Comparison of ENCODE assay signal across 1 cellular context in the genomic region with DNA sequence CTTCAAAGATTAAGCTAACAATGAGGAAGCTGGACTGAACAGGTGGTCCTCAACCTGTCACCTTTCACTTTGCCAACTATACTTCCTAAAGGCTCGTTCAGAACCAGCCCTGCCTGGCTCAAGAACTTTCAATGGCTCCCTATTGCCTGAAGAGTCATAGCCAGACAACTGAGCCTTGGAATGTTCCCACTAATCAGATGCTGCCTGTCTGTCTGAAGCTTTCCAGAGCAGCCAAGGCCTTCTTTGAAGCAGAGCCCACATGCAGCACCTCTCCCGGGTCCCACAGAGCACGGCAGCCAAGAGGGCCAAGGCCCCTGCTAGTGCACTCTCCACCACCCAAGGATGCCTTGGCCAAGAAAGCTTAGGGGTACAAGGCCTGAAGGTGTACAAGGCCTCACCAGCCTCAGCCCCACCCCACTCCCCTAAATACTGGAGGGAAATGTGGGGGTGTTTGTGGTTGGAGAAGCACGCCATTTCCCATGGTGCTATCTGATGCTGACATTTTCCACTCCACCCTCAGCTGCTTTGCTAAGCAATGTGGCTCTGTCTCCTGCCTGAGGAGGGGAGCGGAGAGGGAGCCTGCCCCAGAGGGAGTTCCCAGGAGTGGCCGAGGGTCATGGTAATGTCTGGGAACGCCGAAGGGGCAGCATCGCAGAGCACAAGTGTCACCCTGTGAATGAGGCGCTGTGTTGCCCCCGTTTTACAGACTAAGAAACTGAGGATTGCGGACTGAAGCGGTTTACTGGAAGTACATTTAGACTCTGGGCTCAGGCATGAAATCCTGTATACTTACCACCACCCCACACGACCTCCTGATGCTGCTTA.
TF ChIP-seq lines count a peak whose summit lies in the region.

No MANE protein-coding gene starts in this region.

TF ChIP-seq in K562, 482 proteins besides CTCF, POLR2A, EP300 and RAD21 (continued from another document and continues in another):
- TF ChIP-seq, protein P1, sequence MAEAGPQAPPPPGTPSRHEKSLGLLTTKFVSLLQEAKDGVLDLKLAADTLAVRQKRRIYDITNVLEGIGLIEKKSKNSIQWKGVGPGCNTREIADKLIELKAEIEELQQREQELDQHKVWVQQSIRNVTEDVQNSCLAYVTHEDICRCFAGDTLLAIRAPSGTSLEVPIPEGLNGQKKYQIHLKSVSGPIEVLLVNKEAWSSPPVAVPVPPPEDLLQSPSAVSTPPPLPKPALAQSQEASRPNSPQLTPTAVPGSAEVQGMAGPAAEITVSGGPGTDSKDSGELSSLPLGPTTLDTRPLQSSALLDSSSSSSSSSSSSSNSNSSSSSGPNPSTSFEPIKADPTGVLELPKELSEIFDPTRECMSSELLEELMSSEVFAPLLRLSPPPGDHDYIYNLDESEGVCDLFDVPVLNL (CRISPR knock-in tag; IDR thresholded peaks at IDR 0.05; ENCODE audit: low read depth) = no peak
- TF ChIP-seq FOXM1 (IDR thresholded peaks at IDR 0.05; ENCODE audit: low read depth) (no peak), FOXM1 (CRISPR knock-in tag; IDR thresholded peaks at IDR 0.05; ENCODE audit: low read depth) (no peak), RBM17 (IDR thresholded peaks at IDR 0.05; ENCODE audit: borderline replicate concordance, low read depth, low read length) (no peak), CHD1 (IDR thresholded peaks at IDR 0.05; ENCODE audit: low read length) (no peak), PURB (CRISPR knock-in tag; IDR thresholded peaks at IDR 0.05; ENCODE audit: low read depth) (no peak), ZNF232 (CRISPR knock-in tag; IDR thresholded peaks at IDR 0.05) (no peak), JUND (IDR thresholded peaks at IDR 0.05; ENCODE audit: borderline replicate concordance, low read depth, low read length) (no peak), JUND (tag; IDR thresholded peaks at IDR 0.05; ENCODE audit: borderline replicate concordance, low read depth, low read length) (no peak; the same call in 2 of the 3 replicates), CHD2 (IDR thresholded peaks at IDR 0.05; ENCODE audit: low read depth, low read length) (no peak), NR2C1 (IDR thresholded peaks at IDR 0.05) (no peak), NR2C1 (tag; IDR thresholded peaks at IDR 0.05) (no peak), ZSCAN32 (CRISPR knock-in tag; IDR thresholded peaks at IDR 0.05) (no peak), SAFB (IDR thresholded peaks at IDR 0.05; ENCODE audit: borderline replicate concordance, low read depth, low read length) (no peak), HDGF (IDR thresholded peaks at IDR 0.05) (no peak; the same call in none of the 2 replicates), MEF2A (IDR thresholded peaks at IDR 0.05; ENCODE audit: control insufficient read depth, low read depth, low read length) (no peak), KAT2B (IDR thresholded peaks at IDR 0.05; ENCODE audit: low read depth, low read length) (no peak), SMC3 (conservative IDR thresholded peaks at IDR 0.05; ENCODE audit: insufficient read depth, low read depth, low read length) (no peak), PYGO2 (tag; IDR thresholded peaks at IDR 0.05) (no peak), PRMT5 (CRISPR knock-in tag; IDR thresholded peaks at IDR 0.05) (no peak), ZNF143 (CRISPR knock-in tag; IDR thresholded peaks at IDR 0.05) (peak; percentile 57; the same call in 1 of the 2 replicates), ETS2 (tag; IDR thresholded peaks at IDR 0.05; ENCODE audit: borderline replicate concordance, poor library complexity, severe bottlenecking) (no peak), ZNF444 (CRISPR knock-in tag; IDR thresholded peaks at IDR 0.05) (peak; percentile 29; the same call in 1 of the 2 replicates), DPF2 (IDR thresholded peaks at IDR 0.05) (no peak), ZNF324 (CRISPR knock-in tag; IDR thresholded peaks at IDR 0.05) (no peak; the same call in none of the 2 replicates), RB1 (IDR thresholded peaks at IDR 0.05; ENCODE audit: low read depth) (no peak; the same call in none of the 2 replicates), CBX2 (IDR thresholded peaks at IDR 0.05; ENCODE audit: insufficient read depth, low read length, poor library complexity, severe bottlenecking) (no peak), HSF4 (CRISPR knock-in tag; IDR thresholded peaks at IDR 0.05; ENCODE audit: borderline replicate concordance) (no peak), ZNF79 (CRISPR knock-in tag; IDR thresholded peaks at IDR 0.05; ENCODE audit: low read depth) (no peak; the same call in none of the 2 replicates), HNRNPLL (IDR thresholded peaks at IDR 0.05; ENCODE audit: low read depth, low read length, poor library complexity, severe bottlenecking) (no peak), ARID2 (IDR thresholded peaks at IDR 0.05) (no peak), CEBPB (tag; IDR thresholded peaks at IDR 0.05) (no peak), ZNF436 (CRISPR knock-in tag; IDR thresholded peaks at IDR 0.05) (no peak), SMAD4 (CRISPR knock-in tag; conservative IDR thresholded peaks at IDR 0.05) (peak; percentile 65; the same call in 1 of the 2 replicates), MIER1 (IDR thresholded peaks at IDR 0.05; ENCODE audit: low read depth) (no peak), PTBP1 (IDR thresholded peaks at IDR 0.05; ENCODE audit: low read depth, low read length) (peak; percentile 92), NR2C2 (CRISPR knock-in tag; IDR thresholded peaks at IDR 0.05) (no peak), NR2C2 (tag; IDR thresholded peaks at IDR 0.05) (peak; percentile 47; the same call in 1 of the 2 replicates), ZNF354B (CRISPR knock-in tag; IDR thresholded peaks at IDR 0.05) (peak; percentile 13; the same call in 1 of the 2 replicates), MECOM (CRISPR knock-in tag; IDR thresholded peaks at IDR 0.05) (peak; percentile 42), GATA2 (CRISPR knock-in tag; IDR thresholded peaks at IDR 0.05) (no peak), ETV5 (CRISPR knock-in tag; IDR thresholded peaks at IDR 0.05; ENCODE audit: low read depth) (0 out of 2 replicates have a peak, but pooled peaks have one; percentile 16), BRD4 (IDR thresholded peaks at IDR 0.05) (no peak), ARHGAP35 (IDR thresholded peaks at IDR 0.05; ENCODE audit: partially characterized antibody) (no peak), ZNF586 (CRISPR knock-in tag; conservative IDR thresholded peaks at IDR 0.05) (no peak), MYNN (IDR thresholded peaks at IDR 0.05) (no peak), MYNN (CRISPR knock-in tag; IDR thresholded peaks at IDR 0.05) (no peak), RBM15 (IDR thresholded peaks at IDR 0.05; ENCODE audit: insufficient read depth, low read length) (no peak)
- TF ChIP-seq, protein P2, sequence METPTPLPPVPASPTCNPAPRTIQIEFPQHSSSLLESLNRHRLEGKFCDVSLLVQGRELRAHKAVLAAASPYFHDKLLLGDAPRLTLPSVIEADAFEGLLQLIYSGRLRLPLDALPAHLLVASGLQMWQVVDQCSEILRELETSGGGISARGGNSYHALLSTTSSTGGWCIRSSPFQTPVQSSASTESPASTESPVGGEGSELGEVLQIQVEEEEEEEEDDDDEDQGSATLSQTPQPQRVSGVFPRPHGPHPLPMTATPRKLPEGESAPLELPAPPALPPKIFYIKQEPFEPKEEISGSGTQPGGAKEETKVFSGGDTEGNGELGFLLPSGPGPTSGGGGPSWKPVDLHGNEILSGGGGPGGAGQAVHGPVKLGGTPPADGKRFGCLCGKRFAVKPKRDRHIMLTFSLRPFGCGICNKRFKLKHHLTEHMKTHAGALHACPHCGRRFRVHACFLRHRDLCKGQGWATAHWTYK (CRISPR knock-in tag; IDR thresholded peaks at IDR 0.05) = peak; percentile 91
- TF ChIP-seq, protein P3, sequence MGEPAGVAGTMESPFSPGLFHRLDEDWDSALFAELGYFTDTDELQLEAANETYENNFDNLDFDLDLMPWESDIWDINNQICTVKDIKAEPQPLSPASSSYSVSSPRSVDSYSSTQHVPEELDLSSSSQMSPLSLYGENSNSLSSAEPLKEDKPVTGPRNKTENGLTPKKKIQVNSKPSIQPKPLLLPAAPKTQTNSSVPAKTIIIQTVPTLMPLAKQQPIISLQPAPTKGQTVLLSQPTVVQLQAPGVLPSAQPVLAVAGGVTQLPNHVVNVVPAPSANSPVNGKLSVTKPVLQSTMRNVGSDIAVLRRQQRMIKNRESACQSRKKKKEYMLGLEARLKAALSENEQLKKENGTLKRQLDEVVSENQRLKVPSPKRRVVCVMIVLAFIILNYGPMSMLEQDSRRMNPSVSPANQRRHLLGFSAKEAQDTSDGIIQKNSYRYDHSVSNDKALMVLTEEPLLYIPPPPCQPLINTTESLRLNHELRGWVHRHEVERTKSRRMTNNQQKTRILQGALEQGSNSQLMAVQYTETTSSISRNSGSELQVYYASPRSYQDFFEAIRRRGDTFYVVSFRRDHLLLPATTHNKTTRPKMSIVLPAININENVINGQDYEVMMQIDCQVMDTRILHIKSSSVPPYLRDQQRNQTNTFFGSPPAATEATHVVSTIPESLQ (CRISPR knock-in tag; IDR thresholded peaks at IDR 0.05) = no peak
- TF ChIP-seq, protein P4, sequence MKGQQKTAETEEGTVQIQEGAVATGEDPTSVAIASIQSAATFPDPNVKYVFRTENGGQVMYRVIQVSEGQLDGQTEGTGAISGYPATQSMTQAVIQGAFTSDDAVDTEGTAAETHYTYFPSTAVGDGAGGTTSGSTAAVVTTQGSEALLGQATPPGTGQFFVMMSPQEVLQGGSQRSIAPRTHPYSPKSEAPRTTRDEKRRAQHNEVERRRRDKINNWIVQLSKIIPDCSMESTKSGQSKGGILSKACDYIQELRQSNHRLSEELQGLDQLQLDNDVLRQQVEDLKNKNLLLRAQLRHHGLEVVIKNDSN (CRISPR knock-in tag; IDR thresholded peaks at IDR 0.05) = 0 out of 2 replicates have a peak, but pooled peaks have one; percentile 27
- TF ChIP-seq, protein P5, sequence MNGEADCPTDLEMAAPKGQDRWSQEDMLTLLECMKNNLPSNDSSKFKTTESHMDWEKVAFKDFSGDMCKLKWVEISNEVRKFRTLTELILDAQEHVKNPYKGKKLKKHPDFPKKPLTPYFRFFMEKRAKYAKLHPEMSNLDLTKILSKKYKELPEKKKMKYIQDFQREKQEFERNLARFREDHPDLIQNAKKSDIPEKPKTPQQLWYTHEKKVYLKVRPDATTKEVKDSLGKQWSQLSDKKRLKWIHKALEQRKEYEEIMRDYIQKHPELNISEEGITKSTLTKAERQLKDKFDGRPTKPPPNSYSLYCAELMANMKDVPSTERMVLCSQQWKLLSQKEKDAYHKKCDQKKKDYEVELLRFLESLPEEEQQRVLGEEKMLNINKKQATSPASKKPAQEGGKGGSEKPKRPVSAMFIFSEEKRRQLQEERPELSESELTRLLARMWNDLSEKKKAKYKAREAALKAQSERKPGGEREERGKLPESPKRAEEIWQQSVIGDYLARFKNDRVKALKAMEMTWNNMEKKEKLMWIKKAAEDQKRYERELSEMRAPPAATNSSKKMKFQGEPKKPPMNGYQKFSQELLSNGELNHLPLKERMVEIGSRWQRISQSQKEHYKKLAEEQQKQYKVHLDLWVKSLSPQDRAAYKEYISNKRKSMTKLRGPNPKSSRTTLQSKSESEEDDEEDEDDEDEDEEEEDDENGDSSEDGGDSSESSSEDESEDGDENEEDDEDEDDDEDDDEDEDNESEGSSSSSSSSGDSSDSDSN (IDR thresholded peaks at IDR 0.05; ENCODE audit: borderline replicate concordance in 1 of 2, low read depth in 2 of 2, low read length in 2 of 2) = 0 out of 4 replicates have a peak, but pooled peaks of 1 of the 2 experiments have one; percentile 21
- TF ChIP-seq, protein P6, sequence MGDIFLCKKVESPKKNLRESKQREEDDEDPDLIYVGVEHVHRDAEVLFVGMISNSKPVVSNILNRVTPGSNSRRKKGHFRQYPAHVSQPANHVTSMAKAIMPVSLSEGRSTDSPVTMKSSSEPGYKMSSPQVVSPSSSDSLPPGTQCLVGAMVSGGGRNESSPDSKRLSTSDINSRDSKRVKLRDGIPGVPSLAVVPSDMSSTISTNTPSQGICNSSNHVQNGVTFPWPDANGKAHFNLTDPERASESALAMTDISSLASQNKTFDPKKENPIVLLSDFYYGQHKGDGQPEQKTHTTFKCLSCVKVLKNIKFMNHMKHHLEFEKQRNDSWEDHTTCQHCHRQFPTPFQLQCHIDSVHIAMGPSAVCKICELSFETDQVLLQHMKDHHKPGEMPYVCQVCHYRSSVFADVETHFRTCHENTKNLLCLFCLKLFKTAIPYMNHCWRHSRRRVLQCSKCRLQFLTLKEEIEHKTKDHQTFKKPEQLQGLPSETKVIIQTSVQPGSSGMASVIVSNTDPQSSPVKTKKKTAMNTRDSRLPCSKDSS (IDR thresholded peaks at IDR 0.05; ENCODE audit: low read depth, partially characterized antibody) = no peak
- TF ChIP-seq, protein P7, sequence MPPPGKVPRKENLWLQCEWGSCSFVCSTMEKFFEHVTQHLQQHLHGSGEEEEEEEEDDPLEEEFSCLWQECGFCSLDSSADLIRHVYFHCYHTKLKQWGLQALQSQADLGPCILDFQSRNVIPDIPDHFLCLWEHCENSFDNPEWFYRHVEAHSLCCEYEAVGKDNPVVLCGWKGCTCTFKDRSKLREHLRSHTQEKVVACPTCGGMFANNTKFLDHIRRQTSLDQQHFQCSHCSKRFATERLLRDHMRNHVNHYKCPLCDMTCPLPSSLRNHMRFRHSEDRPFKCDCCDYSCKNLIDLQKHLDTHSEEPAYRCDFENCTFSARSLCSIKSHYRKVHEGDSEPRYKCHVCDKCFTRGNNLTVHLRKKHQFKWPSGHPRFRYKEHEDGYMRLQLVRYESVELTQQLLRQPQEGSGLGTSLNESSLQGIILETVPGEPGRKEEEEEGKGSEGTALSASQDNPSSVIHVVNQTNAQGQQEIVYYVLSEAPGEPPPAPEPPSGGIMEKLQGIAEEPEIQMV (tag; conservative IDR thresholded peaks at IDR 0.05; ENCODE audit: low read depth) = no peak
- TF ChIP-seq, protein P8, sequence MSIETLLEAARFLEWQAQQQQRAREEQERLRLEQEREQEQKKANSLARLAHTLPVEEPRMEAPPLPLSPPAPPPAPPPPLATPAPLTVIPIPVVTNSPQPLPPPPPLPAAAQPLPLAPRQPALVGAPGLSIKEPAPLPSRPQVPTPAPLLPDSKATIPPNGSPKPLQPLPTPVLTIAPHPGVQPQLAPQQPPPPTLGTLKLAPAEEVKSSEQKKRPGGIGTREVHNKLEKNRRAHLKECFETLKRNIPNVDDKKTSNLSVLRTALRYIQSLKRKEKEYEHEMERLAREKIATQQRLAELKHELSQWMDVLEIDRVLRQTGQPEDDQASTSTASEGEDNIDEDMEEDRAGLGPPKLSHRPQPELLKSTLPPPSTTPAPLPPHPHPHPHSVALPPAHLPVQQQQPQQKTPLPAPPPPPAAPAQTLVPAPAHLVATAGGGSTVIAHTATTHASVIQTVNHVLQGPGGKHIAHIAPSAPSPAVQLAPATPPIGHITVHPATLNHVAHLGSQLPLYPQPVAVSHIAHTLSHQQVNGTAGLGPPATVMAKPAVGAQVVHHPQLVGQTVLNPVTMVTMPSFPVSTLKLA (conservative IDR thresholded peaks at IDR 0.05) = peak in 1 of 2 experiments; percentile 26; a peak in 2 of 4 replicates
- TF ChIP-seq, protein P9, sequence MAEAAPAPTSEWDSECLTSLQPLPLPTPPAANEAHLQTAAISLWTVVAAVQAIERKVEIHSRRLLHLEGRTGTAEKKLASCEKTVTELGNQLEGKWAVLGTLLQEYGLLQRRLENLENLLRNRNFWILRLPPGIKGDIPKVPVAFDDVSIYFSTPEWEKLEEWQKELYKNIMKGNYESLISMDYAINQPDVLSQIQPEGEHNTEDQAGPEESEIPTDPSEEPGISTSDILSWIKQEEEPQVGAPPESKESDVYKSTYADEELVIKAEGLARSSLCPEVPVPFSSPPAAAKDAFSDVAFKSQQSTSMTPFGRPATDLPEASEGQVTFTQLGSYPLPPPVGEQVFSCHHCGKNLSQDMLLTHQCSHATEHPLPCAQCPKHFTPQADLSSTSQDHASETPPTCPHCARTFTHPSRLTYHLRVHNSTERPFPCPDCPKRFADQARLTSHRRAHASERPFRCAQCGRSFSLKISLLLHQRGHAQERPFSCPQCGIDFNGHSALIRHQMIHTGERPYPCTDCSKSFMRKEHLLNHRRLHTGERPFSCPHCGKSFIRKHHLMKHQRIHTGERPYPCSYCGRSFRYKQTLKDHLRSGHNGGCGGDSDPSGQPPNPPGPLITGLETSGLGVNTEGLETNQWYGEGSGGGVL (CRISPR knock-in tag; IDR thresholded peaks at IDR 0.05) = no peak
